In the genomic region with DNA sequence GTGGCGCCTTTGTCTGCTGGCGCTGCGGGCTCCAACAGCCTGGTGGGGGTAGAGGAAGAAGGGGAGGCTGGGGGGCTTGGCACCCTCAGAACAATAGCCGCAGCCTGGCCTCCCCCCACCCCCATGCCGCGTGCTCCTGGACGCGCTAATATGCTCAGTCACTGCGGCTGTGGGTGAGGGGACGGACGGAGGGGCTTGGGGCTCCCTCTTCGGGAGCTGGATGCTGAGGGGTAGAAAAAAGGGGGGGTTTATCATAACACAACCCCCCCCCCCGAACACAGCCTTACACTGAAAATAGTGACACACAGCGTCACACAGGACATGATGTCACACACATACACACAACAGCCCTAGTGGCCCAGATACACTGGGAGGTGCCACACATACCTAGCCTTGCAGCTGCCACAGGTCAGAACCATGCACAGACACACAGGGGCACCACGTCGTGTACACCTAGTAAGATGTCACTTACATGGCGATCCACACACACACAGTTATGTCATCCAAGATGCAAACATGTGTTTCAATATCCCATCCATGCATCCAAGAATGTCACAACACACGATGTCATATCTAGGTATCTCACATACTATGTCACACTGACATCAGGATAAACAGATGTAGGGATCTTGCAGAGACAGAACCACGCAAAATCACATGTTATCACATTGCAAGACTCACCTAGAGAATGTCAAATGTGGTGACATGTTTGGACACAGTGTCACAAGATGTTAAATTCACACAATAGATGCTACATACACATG, we compare ENCODE assay signal across 1 cellular context.
TF ChIP-seq lines count a peak whose summit lies in the region.

No MANE protein-coding gene starts in this region.

TF ChIP-seq in H1, 55 proteins besides CTCF, POLR2A, EP300 and RAD21:
- TF ChIP-seq CHD2 (IDR thresholded peaks at IDR 0.05; ENCODE audit: low read length): no peak
- no peak for TF ChIP-seq TAF1 (IDR thresholded peaks at IDR 0.05; ENCODE audit: low read depth, low read length)
- no peak for TF ChIP-seq NANOG (IDR thresholded peaks at IDR 0.05; ENCODE audit: insufficient read depth, low read depth, low read length, poor library complexity, severe bottlenecking)
- TF ChIP-seq CTBP2 (IDR thresholded peaks at IDR 0.05; ENCODE audit: borderline replicate concordance, insufficient read depth, insufficient read length, low read length): no peak
- TF ChIP-seq SIX5 (IDR thresholded peaks at IDR 0.05; ENCODE audit: low read depth, low read length): no peak
- TF ChIP-seq, protein P1, sequence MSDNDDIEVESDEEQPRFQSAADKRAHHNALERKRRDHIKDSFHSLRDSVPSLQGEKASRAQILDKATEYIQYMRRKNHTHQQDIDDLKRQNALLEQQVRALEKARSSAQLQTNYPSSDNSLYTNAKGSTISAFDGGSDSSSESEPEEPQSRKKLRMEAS (IDR thresholded peaks at IDR 0.05): peak; percentile 23; the same call in 1 of the 2 replicates
- TF ChIP-seq MAFK (IDR thresholded peaks at IDR 0.05; ENCODE audit: low read depth, low read length): no peak
- TF ChIP-seq POLR2AphosphoS5 (IDR thresholded peaks at IDR 0.05; ENCODE audit: low read depth, low read length): no peak
- TF ChIP-seq BCL11A (IDR thresholded peaks at IDR 0.05; ENCODE audit: low read depth in 2 of 2, low read length in 2 of 2): no peak
